In the genomic region with DNA sequence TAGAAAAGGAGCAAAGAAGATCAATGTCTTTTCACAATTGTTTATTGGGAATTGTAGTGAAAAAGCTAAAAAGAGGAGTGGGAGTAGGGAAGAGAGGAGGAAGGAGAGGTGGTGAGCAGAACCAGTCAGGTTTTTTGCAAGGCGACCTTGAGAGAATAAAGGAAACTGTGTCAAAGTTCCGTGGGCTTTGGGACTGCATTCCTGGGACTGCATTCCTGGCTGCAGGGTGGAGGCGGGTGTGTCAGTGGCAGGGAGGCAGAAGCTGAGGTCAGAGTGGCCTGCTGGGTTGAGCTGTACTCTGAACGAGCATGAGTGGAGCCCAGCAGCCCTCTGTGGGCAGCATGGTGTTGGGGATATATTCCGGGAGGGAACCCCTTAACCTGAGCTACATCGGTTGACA, we compare ENCODE assay signal across 13 cellular contexts.
DNase-seq lines count a peak whose midpoint lies in the region; ATAC-seq, FAIRE-seq and TF ChIP-seq lines count a peak whose summit lies in the region.
"Had no signal": no experiment of that assay in that cellular context is flagged by ENCODE, and none has a peak within 500 bp of the region (broad histone marks: within the 10 kb centered on the region; RNA-seq: fewer than 3 reads in every experiment).

No MANE protein-coding gene starts in this region.

- no peak for FAIRE-seq in kidney (lab: Jason Lieb, UNC)

- WGBS in smooth muscle cell (ENCODE audit: low lambda C conversion rate): 41% methylated on average over 6 of the region's 6 CpGs

- H3K9me3 Mint-ChIP-seq in HFFc6 (no peaks in the 10 kb centered on the region), MCF 10A (ENCODE audit: unreplicated experiment) (no peaks in the 10 kb centered on the region)
- H3K9me3 Mint-ChIP-seq: activated naive CD4-positive, alpha-beta T cell treated with anti-CD3 and anti-CD28 coated beads, Interleukin-2, amount 50 U/mL, for 24 hours had no signal

- H3K27ac Mint-ChIP-seq in HFFc6 (peak overlapping the region; percentile 10; the same call in 1 of the 2 replicates), MCF 10A (ENCODE audit: low read depth, unreplicated experiment) (peak overlapping the region; percentile 34)
- H3K27ac Mint-ChIP-seq: activated naive CD4-positive, alpha-beta T cell treated with anti-CD3 and anti-CD28 coated beads, Interleukin-2, amount 50 U/mL, for 24 hours had no signal

- intact Hi-C loops in MCF 10A (cut with micrococcal nuclease): no loop called here
- intact Hi-C loops in kidney (cut with DNase I): no loop called here

- H3K4me3 ChIP-seq in kidney (ENCODE audit: low read length in 2 of 2): no peak overlapping the region
- no peak overlapping the region for H3K4me3 ChIP-seq in smooth muscle cell

- H3K27me3 Mint-ChIP-seq in HFFc6 (ENCODE audit: insufficient read depth) (no peaks in the 10 kb centered on the region; the same call in 1 of the 2 replicates), MCF 10A (ENCODE audit: insufficient read depth, unreplicated experiment) (no peaks in the 10 kb centered on the region)

- H2AFZ ChIP-seq in smooth muscle cell (ENCODE audit: low read depth): no peak overlapping the region

- H3K36me3 ChIP-seq in kidney (ENCODE audit: control insufficient read depth in 1 of 2, insufficient read depth in 2 of 2, low read length in 2 of 2) (peaks cover 7 to 11% of the 10 kb centered on the region in 2 donors), smooth muscle cell (ENCODE audit: low read depth) (peaks cover 4% of the 10 kb centered on the region)
- H3K36me3 ChIP-seq: WERI-Rb-1 had no signal

- H3K4me2 ChIP-seq in smooth muscle cell: no peak overlapping the region

- DNase-seq in HFFc6: peak; percentile 34
- DNase-seq in MCF 10A (ENCODE audit: unreplicated experiment): peak; percentile 15
- peak; percentile 71 for DNase-seq in kidney
- DNase-seq in smooth muscle cell (lab: John Stamatoyannopoulos, UW; ENCODE audit: unreplicated experiment): no peak
- DNase-seq in stimulated activated CD4-positive, alpha-beta T cell treated with anti-CD3 and anti-CD28 coated beads, Interleukin-4, amount 100 ng/mL, for 1 hour: no peak
- DNase-seq in OCI-M1 (lab: John Stamatoyannopoulos, UW): no peak
- DNase-seq in medulla oblongata (ENCODE audit: extremely low spot score): no peak
- DNase-seq: DND-41, foreskin melanocyte, nucleus accumbens, WERI-Rb-1 had no signal

- H3K27ac ChIP-seq in kidney (ENCODE audit: low read depth in 2 of 2, low read length in 2 of 2) (peak overlapping the region; percentile 37 to 39), smooth muscle cell (ENCODE audit: low read depth) (peak overlapping the region; percentile 28)
- H3K27ac ChIP-seq: WERI-Rb-1 had no signal

- peaks cover 17% of the 10 kb centered on the region for H3K4me1 Mint-ChIP-seq in HFFc6 (ENCODE audit: low read depth)
- H3K4me1 Mint-ChIP-seq in MCF 10A (ENCODE audit: insufficient read depth, unreplicated experiment): peaks cover 6% of the 10 kb centered on the region
- H3K4me1 Mint-ChIP-seq: activated naive CD4-positive, alpha-beta T cell treated with anti-CD3 and anti-CD28 coated beads, Interleukin-2, amount 50 U/mL, for 24 hours had no signal

- CTCF ChIA-PET in MCF 10A (lab: Yijun Ruan, JAX): interaction anchor here (0.6 to 2.5 kb wide), 5 partner anchors 8 to 276 kb away, joined by 3 to 6 read pairs (median 4); no protein-coding TSS in a partner anchor

- H3K4me1 ChIP-seq in kidney (ENCODE audit: control insufficient read depth in 1 of 2, insufficient read depth in 1 of 2, low read depth in 1 of 2, low read length in 2 of 2) (no peaks in the 10 kb centered on the region), smooth muscle cell (ENCODE audit: low read depth) (peaks cover 4% of the 10 kb centered on the region)

- H3K79me2 ChIP-seq in smooth muscle cell (ENCODE audit: low read depth): no peaks in the 10 kb centered on the region

- H3K4me3 Mint-ChIP-seq in HFFc6: peak overlapping the region; percentile 5
- H3K4me3 Mint-ChIP-seq in MCF 10A (ENCODE audit: unreplicated experiment): no peak overlapping the region
- H3K4me3 Mint-ChIP-seq: activated naive CD4-positive, alpha-beta T cell treated with anti-CD3 and anti-CD28 coated beads, Interleukin-2, amount 50 U/mL, for 24 hours had no signal

- no peaks in the 10 kb centered on the region for H3K27me3 ChIP-seq in smooth muscle cell (ENCODE audit: low read depth)

- H4K20me1 ChIP-seq in smooth muscle cell (ENCODE audit: low read depth): no peaks in the 10 kb centered on the region

- no peak overlapping the region for H3K9ac ChIP-seq in kidney (ENCODE audit: low read length in 2 of 2)
- no peak overlapping the region for H3K9ac ChIP-seq in smooth muscle cell (ENCODE audit: low read depth)

- POLR2A ChIA-PET in MCF 10A (lab: Yijun Ruan, JAX): interaction anchor here (0.6 to 2.1 kb wide), 3 partner anchors 13 to 121 kb away, joined by 3 to 6 read pairs (median 4); partner anchors contain the start of gene TBC1D9

- no peak for ATAC-seq in GM21737 (IDR thresholded peaks at IDR 0.05; ENCODE audit: unreplicated experiment)

- TF ChIP-seq CTCF in HFFc6 (IDR thresholded peaks at IDR 0.05) (no peak), MCF 10A (IDR thresholded peaks at IDR 0.05; ENCODE audit: unreplicated experiment) (no peak), kidney (IDR thresholded peaks at IDR 0.05; ENCODE audit: borderline replicate concordance, extremely low read depth, insufficient read depth) (no peak), smooth muscle cell (IDR thresholded peaks at IDR 0.05; ENCODE audit: borderline replicate concordance, insufficient read depth, poor library complexity, severe bottlenecking) (no peak)

- peaks cover 6% of the 10 kb centered on the region for H3K36me3 Mint-ChIP-seq in HFFc6 (ENCODE audit: low read depth)
- peaks cover 32% of the 10 kb centered on the region for H3K36me3 Mint-ChIP-seq in MCF 10A (ENCODE audit: insufficient read depth, unreplicated experiment)
- H3K36me3 Mint-ChIP-seq: activated naive CD4-positive, alpha-beta T cell treated with anti-CD3 and anti-CD28 coated beads, Interleukin-2, amount 50 U/mL, for 24 hours had no signal

- H3F3A ChIP-seq in smooth muscle cell (ENCODE audit: low read depth): no peaks in the 10 kb centered on the region

- no TSS peak for BruUV-seq in MCF 10A (replicated peaks; lab: Mats Ljungman, UMichigan)

- H3K9me3 ChIP-seq in kidney (ENCODE audit: control insufficient read depth in 1 of 2, low read length in 2 of 2): no peaks in the 10 kb centered on the region
- H3K9me3 ChIP-seq in smooth muscle cell (replicated peaks; ENCODE audit: low read depth): no peaks in the 10 kb centered on the region

Comparison
In these comparisons a context has a peak if more than half of its experiments do, and no peak if none do; other contexts are left out.
1. DNase-seq: peak in HFFc6 (single experiment), MCF 10A (single experiment) and kidney (single experiment); none in smooth muscle cell (single experiment), stimulated activated CD4-positive, alpha-beta T cell treated with anti-CD3 and anti-CD28 coated beads, Interleukin-4, amount 100 ng/mL, for 1 hour (single experiment), OCI-M1 (single experiment) and medulla oblongata (single experiment).